17 cellular contexts compared by ENCODE assay signal in the genomic region with DNA sequence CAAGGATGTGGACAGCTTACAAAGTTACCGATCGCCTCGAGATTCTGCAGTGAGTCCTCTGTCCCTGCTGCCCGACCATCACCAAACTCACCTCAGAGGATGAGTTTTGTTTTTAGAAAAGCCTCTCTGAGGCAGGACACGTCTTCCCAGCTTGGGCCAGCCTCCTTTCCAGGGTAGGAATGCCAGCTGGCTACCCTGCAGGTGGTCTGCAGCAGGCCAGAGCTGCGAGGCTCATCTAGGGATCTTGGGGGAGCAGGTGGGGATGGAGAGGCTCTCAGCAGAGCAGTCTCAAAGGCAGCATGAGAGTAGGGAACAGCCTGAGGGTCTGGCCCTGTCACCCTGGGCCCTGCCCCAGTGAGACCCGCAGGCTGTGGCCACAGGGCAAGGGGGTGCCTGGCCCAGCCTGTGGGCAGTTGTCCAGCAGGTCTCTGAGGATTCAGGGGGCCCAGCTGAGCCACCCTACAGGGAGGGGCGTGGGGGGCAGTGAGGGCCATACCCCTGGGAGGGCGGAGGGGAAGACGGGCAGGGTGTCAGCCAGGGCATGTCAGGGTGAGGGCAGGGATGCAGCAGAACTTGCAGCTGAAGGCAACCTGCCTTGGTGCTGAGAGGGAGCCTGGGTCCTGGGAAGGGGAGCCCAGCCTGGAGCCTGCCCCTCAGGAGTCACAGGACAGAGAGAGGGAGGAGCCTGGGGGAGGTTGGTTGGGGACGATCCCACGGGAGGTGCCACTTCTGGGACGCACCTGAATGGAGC.
"Had no signal": no experiment of that assay in that cellular context is flagged by ENCODE, and none has a peak within 500 bp of the region (broad histone marks: within the 10 kb centered on the region; RNA-seq: fewer than 3 reads in every experiment).

No MANE protein-coding gene starts in this region.

- ATAC-seq: activated CD8-positive, alpha-beta T cell treated with anti-CD3 and anti-CD28 coated beads, Interleukin-2, amount 10 ng/mL, durations not matched to agents 7 days and 5 days; left cardiac atrium; natural killer cell; stimulated activated memory B cell treated with anti-CD40 and anti-IgM and Interleukin-4, amounts not matched to agents 10 μg/mL and 1 μg/mL and 100 μg/mL, for 72 hours had no signal

- H3K27me3 Mint-ChIP-seq: activated CD4-positive, alpha-beta T cell treated with anti-CD3 and anti-CD28 coated beads, Interleukin-2, amount 10 ng/mL, durations not matched to agents 7 days and 5 days; central memory CD8-positive, alpha-beta T cell had no signal

- H3K4me3 ChIP-seq: esophagus squamous epithelium, spleen, tibial artery had no signal

- H3K4me1 ChIP-seq: esophagus squamous epithelium, parathyroid adenoma, spleen, tibial artery had no signal

- H3K4me3 Mint-ChIP-seq: activated CD4-positive, alpha-beta T cell treated with anti-CD3 and anti-CD28 coated beads, Interleukin-2, amount 10 ng/mL, durations not matched to agents 7 days and 5 days; activated CD8-positive, alpha-beta T cell treated with anti-CD3 and anti-CD28 coated beads, Interleukin-2, amount 10 ng/mL, durations not matched to agents 7 days and 5 days; central memory CD8-positive, alpha-beta T cell; natural killer cell; stimulated activated memory B cell treated with anti-CD40 and anti-IgM and Interleukin-4, amounts not matched to agents 10 μg/mL and 1 μg/mL and 100 μg/mL, for 72 hours had no signal

- H3K4me1 Mint-ChIP-seq: activated CD4-positive, alpha-beta T cell treated with anti-CD3 and anti-CD28 coated beads, Interleukin-2, amount 10 ng/mL, durations not matched to agents 7 days and 5 days; central memory CD8-positive, alpha-beta T cell; natural killer cell; stimulated activated memory B cell treated with anti-CD40 and anti-IgM and Interleukin-4, amounts not matched to agents 10 μg/mL and 1 μg/mL and 100 μg/mL, for 72 hours had no signal

- H3K27ac ChIP-seq: brain microvascular endothelial cell, esophagus squamous epithelium, neutrophil, parathyroid adenoma, spleen, tibial artery had no signal

- H3K36me3 Mint-ChIP-seq: natural killer cell; stimulated activated memory B cell treated with anti-CD40 and anti-IgM and Interleukin-4, amounts not matched to agents 10 μg/mL and 1 μg/mL and 100 μg/mL, for 72 hours had no signal

- H3K27me3 ChIP-seq: brain microvascular endothelial cell, neutrophil had no signal

- DNase-seq: activated CD4-positive, alpha-beta T cell treated with anti-CD3 and anti-CD28 coated beads, Interleukin-2, amount 10 ng/mL, durations not matched to agents 7 days and 5 days; activated CD8-positive, alpha-beta T cell treated with anti-CD3 and anti-CD28 coated beads, Interleukin-2, amount 10 ng/mL, durations not matched to agents 7 days and 5 days; activated naive CD4-positive, alpha-beta T cell treated with Interleukin-2 at 50 U/mL for 16 hours; brain microvascular endothelial cell; effector CD4-positive, alpha-beta T cell; esophagus squamous epithelium; left cardiac atrium; mesendoderm; natural killer cell; spleen; stimulated activated CD4-positive, alpha-beta T cell treated with anti-CD3 and anti-CD28 coated beads, Interleukin-4, amount 100 ng/mL, for 4 hours; T1000 had no signal

- H3K9ac ChIP-seq: parathyroid adenoma had no signal

- H3K79me2 ChIP-seq: parathyroid adenoma had no signal

- H3K9me3 Mint-ChIP-seq: activated CD4-positive, alpha-beta T cell treated with anti-CD3 and anti-CD28 coated beads, Interleukin-2, amount 10 ng/mL, durations not matched to agents 7 days and 5 days; central memory CD8-positive, alpha-beta T cell; natural killer cell; stimulated activated memory B cell treated with anti-CD40 and anti-IgM and Interleukin-4, amounts not matched to agents 10 μg/mL and 1 μg/mL and 100 μg/mL, for 72 hours had no signal

- H3K36me3 ChIP-seq: brain microvascular endothelial cell, esophagus squamous epithelium, neutrophil, spleen, tibial artery had no signal

- H3K9me3 ChIP-seq: esophagus squamous epithelium, neutrophil, spleen, tibial artery had no signal

- H2AFZ ChIP-seq: parathyroid adenoma had no signal

- H3K27ac Mint-ChIP-seq: activated CD4-positive, alpha-beta T cell treated with anti-CD3 and anti-CD28 coated beads, Interleukin-2, amount 10 ng/mL, durations not matched to agents 7 days and 5 days; activated CD8-positive, alpha-beta T cell treated with anti-CD3 and anti-CD28 coated beads, Interleukin-2, amount 10 ng/mL, durations not matched to agents 7 days and 5 days; stimulated activated memory B cell treated with anti-CD40 and anti-IgM and Interleukin-4, amounts not matched to agents 10 μg/mL and 1 μg/mL and 100 μg/mL, for 72 hours had no signal
